8 cellular contexts compared by ENCODE assay signal in the genomic region with DNA sequence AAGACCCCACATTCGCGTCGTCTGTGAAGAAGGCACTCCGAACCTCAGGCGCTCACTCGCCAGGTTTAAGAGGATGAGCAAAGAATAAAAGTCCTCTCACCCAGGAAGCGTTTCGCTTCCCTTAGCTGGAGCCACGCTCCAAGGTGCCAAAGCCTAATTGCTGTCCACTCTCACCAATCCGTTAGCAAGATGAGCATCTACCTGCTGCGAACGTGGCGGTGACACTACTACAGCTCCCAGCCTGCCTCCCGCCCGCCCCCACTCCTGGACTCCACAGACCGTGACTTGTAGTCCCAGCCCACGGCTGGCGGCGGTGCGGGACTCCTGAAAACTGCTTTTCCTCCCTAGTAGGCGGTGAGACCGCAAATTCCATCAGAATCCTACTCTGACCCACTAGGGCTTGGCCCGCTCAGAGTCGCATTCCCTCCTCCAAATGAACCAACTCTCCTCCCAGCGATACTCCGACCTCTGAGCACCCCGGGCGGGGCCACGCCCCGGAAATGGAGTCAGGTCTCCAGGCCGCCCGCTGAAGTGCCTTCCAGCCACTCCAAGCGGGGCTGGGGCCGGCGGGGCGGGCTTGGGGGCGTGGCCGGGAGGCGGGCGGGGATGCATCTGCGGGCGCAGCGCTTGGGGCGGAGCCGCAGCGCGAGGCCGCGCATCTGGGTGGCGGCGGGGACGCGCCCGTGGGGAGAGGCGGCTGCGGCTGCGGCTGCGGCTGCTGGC. TPM values are rescaled to one million over a fixed set of nuclear protein-coding genes. Genes with fewer than 3 reads are reported as not detected.
DNase-seq lines count a peak whose midpoint lies in the region; ATAC-seq and TF ChIP-seq lines count a peak whose summit lies in the region.

No MANE protein-coding gene starts in this region.

- peak overlapping the region; percentile 68 to 95 (median 92) for H3K4me3 ChIP-seq in upper lobe of left lung

- peak in 3 of 4 donors; percentile 73 to 97 (median 96) for TF ChIP-seq POLR2A in upper lobe of left lung (IDR thresholded peaks at IDR 0.05)

- H3K4me1 ChIP-seq in upper lobe of left lung, result peaks cover 21 to 29% (median 24%) of the 10 kb centered on the region in 4 donors

- no peaks in the 10 kb centered on the region for H3K36me3 ChIP-seq in upper lobe of left lung

- peak in 1 of 4 donors; percentile 37 for TF ChIP-seq EP300 in upper lobe of left lung (IDR thresholded peaks at IDR 0.05)

- peak in 1 of 6 experiments; percentile 6 for TF ChIP-seq CTCF in upper lobe of left lung (IDR thresholded peaks at IDR 0.05)

- no peaks in the 10 kb centered on the region for H3K9me3 ChIP-seq in upper lobe of left lung

- peak; percentile 92 for ATAC-seq in GM18498 (IDR thresholded peaks at IDR 0.05; ENCODE audit: unreplicated experiment)
- peak; percentile 86 for ATAC-seq in HG02884 (IDR thresholded peaks at IDR 0.05; ENCODE audit: unreplicated experiment)
- ATAC-seq in left cardiac atrium, result peak; percentile 94 to 95
- ATAC-seq in upper lobe of left lung (ENCODE audit: low FRiP score in 2 of 2), result peak; percentile 95 to 98

- H3K27me3 ChIP-seq in upper lobe of left lung, result no peaks in the 10 kb centered on the region

- DNase-seq in NCI-H146 (lab: John Stamatoyannopoulos, UW) (peak; percentile 97), T follicular helper cell (ENCODE audit: low read depth) (peak; percentile 96), amniotic epithelial cell (ENCODE audit: low read depth) (peak; percentile 94), left cardiac atrium (peak; percentile 98), posterior vena cava (ENCODE audit: low spot score) (peak; percentile 99), upper lobe of left lung (peak; percentile 98 to 100)

- H3K27ac ChIP-seq in upper lobe of left lung, result peak overlapping the region; percentile 98 to 100 (median 100)

- 1 to 2% methylated on average over 22 to 27 of the region's 58 CpGs for WGBS in upper lobe of left lung, 2 donors

- intact Hi-C loops in left cardiac atrium (cut with DNase I), result loop anchor here (10.0 kb wide), 2 partner anchors 82 to 122 kb away; a partner anchor contains a TSS
- intact Hi-C loops in posterior vena cava (cut with DNase I), result no loop called here

RNA-seq across cellular contexts. Expression of a gene that starts 0.5 kb away (rescaled TPM):
- total RNA-seq in left cardiac atrium (10 to 100 TPM; 47.5 to 60.4 TPM), posterior vena cava (100 to 1,000 TPM in 1 of 2 donors, 10 to 100 TPM in 1; 92.6 to 103 TPM), upper lobe of left lung (100 to 1,000 TPM; 104 to 211 (median 136) TPM)

Comparison
In these comparisons a context has a peak if more than half of its experiments do, and no peak if none do; other contexts are left out.
1. Peak in every context shown above with its lines: DNase-seq, ATAC-seq, H3K4me3 ChIP-seq and H3K27ac ChIP-seq.
2. intact Hi-C loops: an anchor here in left cardiac atrium (10.0 kb wide); none called in posterior vena cava.